11 cellular contexts compared by ENCODE assay signal in genomic region chr11:7473702-7474101, GRCh38. TPM values are rescaled to one million over a fixed set of nuclear protein-coding genes. Genes with fewer than 3 reads are reported as not detected.
A peak's percentile ranks its signal among the peaks of the same experiment; 100 is the strongest.
DNase-seq lines count a peak whose midpoint lies in the region; ATAC-seq, FAIRE-seq and TF ChIP-seq lines count a peak whose summit lies in the region.
"Had no signal": no experiment of that assay in that cellular context is flagged by ENCODE, and none has a peak within 500 bp of the region (broad histone marks: within the 10 kb centered on the region; RNA-seq: fewer than 3 reads in every experiment).

No MANE protein-coding gene starts in this region.

- peaks cover 32 to 46% (median 35%) of the 10 kb centered on the region in 3 donors for H3K4me1 Mint-ChIP-seq in naive B cell

- no peaks in the 10 kb centered on the region for H3F3A ChIP-seq in MM.1S (ENCODE audit: insufficient read depth, low read length)

- peaks cover 10 to 13% of the 10 kb centered on the region in 2 donors for H3K36me3 Mint-ChIP-seq in naive B cell

- FAIRE-seq in urothelium cell line (lab: Jason Lieb, UNC): no peak

- H2AFZ ChIP-seq in MM.1S (ENCODE audit: low read length): no peak overlapping the region

- ATAC-seq in GM18868 (IDR thresholded peaks at IDR 0.05; ENCODE audit: unreplicated experiment) (peak; percentile 97), GM21447 (IDR thresholded peaks at IDR 0.05; ENCODE audit: unreplicated experiment) (peak; percentile 94), HG03108 (IDR thresholded peaks at IDR 0.05; ENCODE audit: unreplicated experiment) (peak; percentile 95), naive B cell (ENCODE audit: low read depth in 2 of 2) (peak; percentile 97 to 98), body of pancreas (no peak)

- peak; percentile 39 for DNase-seq in naive B cell
- DNase-seq in body of pancreas: no peak
- DNase-seq in MM.1S: no peak
- no peak for DNase-seq in urothelium cell line (ENCODE audit: low spot score)
- DNase-seq: activated CD4-positive, alpha-beta T cell treated with anti-CD3 and anti-CD28 coated beads for 4 hours; NCI-H1092 treated with DMSO at 0.1 percent for 48 hours had no signal

- no peaks in the 10 kb centered on the region for H3K9me2 ChIP-seq in MM.1S (replicated peaks; ENCODE audit: insufficient read depth, low read length)

- H3K27me3 Mint-ChIP-seq in naive B cell: no peaks in the 10 kb centered on the region
- H3K27me3 Mint-ChIP-seq: activated naive CD8-positive, alpha-beta T cell had no signal

- H3K9me3 ChIP-seq in body of pancreas (no peaks in the 10 kb centered on the region), MM.1S (replicated peaks; ENCODE audit: insufficient read depth, low read length) (no peaks in the 10 kb centered on the region)

- H3K36me3 ChIP-seq in body of pancreas (replicated peaks in 1 of 2; ENCODE audit: insufficient read depth in 1 of 2, low read depth in 2 of 2): no peaks in the 10 kb centered on the region
- H3K36me3 ChIP-seq in MM.1S (replicated peaks; ENCODE audit: insufficient read depth, low read length): no peaks in the 10 kb centered on the region

- intact Hi-C loops in body of pancreas (cut with DNase I): no loop called here

- H3K4me1 ChIP-seq in body of pancreas (no peaks in the 10 kb centered on the region), MM.1S (ENCODE audit: low read length) (no peaks in the 10 kb centered on the region)

- H3K4me3 Mint-ChIP-seq in naive B cell: peak overlapping the region in 7 of 8 donors; percentile 13 to 78 (median 60)
- H3K4me3 Mint-ChIP-seq: activated naive CD8-positive, alpha-beta T cell had no signal

- no peak overlapping the region for H3K4me2 ChIP-seq in MM.1S (ENCODE audit: low read depth, low read length)

- H3K4me3 ChIP-seq in body of pancreas (no peak overlapping the region), MM.1S (ENCODE audit: low read length) (no peak overlapping the region)

- H3K79me2 ChIP-seq in MM.1S (ENCODE audit: low read length): no peaks in the 10 kb centered on the region

- no peaks in the 10 kb centered on the region for H3K27me3 ChIP-seq in body of pancreas
- H3K27me3 ChIP-seq in MM.1S (replicated peaks; ENCODE audit: insufficient read depth, low read length): no peaks in the 10 kb centered on the region

- H3K9ac ChIP-seq in MM.1S (ENCODE audit: low read length): no peak overlapping the region

- H3K9me3 Mint-ChIP-seq in naive B cell: no peaks in the 10 kb centered on the region

- TF ChIP-seq POLR2A in body of pancreas (IDR thresholded peaks at IDR 0.05): no peak

- TF ChIP-seq CTCF in body of pancreas (IDR thresholded peaks at IDR 0.05) (no peak), MM.1S (IDR thresholded peaks at IDR 0.05; ENCODE audit: low read length) (no peak)

- H4K20me1 ChIP-seq in MM.1S (ENCODE audit: insufficient read depth, low read length): no peaks in the 10 kb centered on the region

- H3K27ac ChIP-seq in body of pancreas: no peak overlapping the region
- H3K27ac ChIP-seq in MM.1S (ENCODE audit: low read length): no peak overlapping the region

- WGBS in body of pancreas, 2 donors: 36% methylated on average over 1 of the region's 1 CpG; no CpG with 5 or more reads in 1 of the 2 donors

- peak overlapping the region; percentile 60 to 92 (median 84) for H3K27ac Mint-ChIP-seq in naive B cell
- H3K27ac Mint-ChIP-seq: activated naive CD8-positive, alpha-beta T cell had no signal

RNA-seq across cellular contexts. Expression of gene OLFML1, which starts 11.6 kb away (rescaled TPM):
- polyA plus RNA-seq in naive B cell (ENCODE audit: low read depth in 6 of 6): 1 to 10 TPM in 4 of 6 donors, under 1 TPM in 2; 0.81 to 4.6 (median 1.6) TPM
- total RNA-seq in body of pancreas: 1 to 10 TPM; 2.3 to 3.6 TPM
- total RNA-seq: RPMI7951 had no signal

RNA-seq across cellular contexts. Expression of gene PPFIBP2, which starts 40.1 kb away (rescaled TPM):
- polyA plus RNA-seq in naive B cell (ENCODE audit: low read depth in 6 of 6): 10 to 100 TPM in 2 of 6 donors, 1 to 10 TPM in 4; 3.7 to 13.3 (median 7.4) TPM
- total RNA-seq in body of pancreas: 10 to 100 TPM; 34.9 to 35.3 TPM
